8 cellular contexts compared by ENCODE assay signal in genomic region chr19:12194827-12195500, GRCh38. TPM values are rescaled to one million over a fixed set of nuclear protein-coding genes. Genes with fewer than 3 reads are reported as not detected.
DNase-seq lines count a peak whose midpoint lies in the region; TF ChIP-seq lines count a peak whose summit lies in the region.

No MANE protein-coding gene starts in this region.

- H3K9ac ChIP-seq in rectal smooth muscle tissue (ENCODE audit: low read length), result no peak overlapping the region

- H3K4me3 ChIP-seq in right atrium auricular region (peak overlapping the region; percentile 70 to 75), rectal smooth muscle tissue (ENCODE audit: low read length) (peak overlapping the region; percentile 85)

- H3K27ac ChIP-seq in right atrium auricular region, result peak overlapping the region; percentile 83 to 86
- peak overlapping the region; percentile 75 for H3K27ac ChIP-seq in rectal smooth muscle tissue (ENCODE audit: low read depth, low read length)

- H3K27me3 ChIP-seq in right atrium auricular region (no peaks in the 10 kb centered on the region), rectal smooth muscle tissue (ENCODE audit: control insufficient read depth, insufficient read depth, low read length) (no peaks in the 10 kb centered on the region)

- H3K9me3 ChIP-seq in right atrium auricular region, result peaks cover 0 to 12% of the 10 kb centered on the region in 2 donors

- TF ChIP-seq CTCF in right atrium auricular region (IDR thresholded peaks at IDR 0.05), result no peak

- H3K36me3 ChIP-seq in right atrium auricular region (peaks cover 13% of the 10 kb centered on the region), rectal smooth muscle tissue (ENCODE audit: control insufficient read depth, insufficient read depth, low read length) (peaks cover 4% of the 10 kb centered on the region)

- peaks cover 0 to 10% of the 10 kb centered on the region in 2 donors for H3K4me1 ChIP-seq in right atrium auricular region
- H3K4me1 ChIP-seq in rectal smooth muscle tissue (ENCODE audit: control insufficient read depth, insufficient read depth, low read length), result peaks cover 4% of the 10 kb centered on the region

- DNase-seq in AG20443 (ENCODE audit: low spot score) (peak; percentile 52), T-helper 1 cell (peak; percentile 8 to 68 (median 36)), amniotic epithelial cell (ENCODE audit: low read depth) (peak; percentile 4), right atrium auricular region (ENCODE audit: low spot score) (peak; percentile 91), ureter (ENCODE audit: low spot score) (peak; percentile 93), NCI-H446 treated with DMSO at 0.1 percent for 48 hours (lab: John Stamatoyannopoulos, UW) (no peak), NCI-H82 (lab: John Stamatoyannopoulos, UW) (no peak)

RNA-seq across cellular contexts. Expression of gene ZNF136, which starts 32.1 kb away (rescaled TPM):
- total RNA-seq in right atrium auricular region, result 1 to 10 TPM; 3.2 to 3.6 TPM
- total RNA-seq in ureter, result 15.3 TPM

RNA-seq across cellular contexts. Expression of gene ZNF625, which starts 38.4 kb away (rescaled TPM):
- total RNA-seq in right atrium auricular region (1 to 10 TPM; 3.2 to 6.3 TPM), ureter (13.3 TPM)

RNA-seq across cellular contexts. Expression of gene ZNF20, which starts 54.8 kb away (rescaled TPM):
- total RNA-seq in right atrium auricular region (1 to 10 TPM in 1 of 2 donors, under 1 TPM in 1; 0.79 to 1.4 TPM), ureter (2.6 TPM)

Comparison
In these comparisons a context has a peak if more than half of its experiments do, and no peak if none do; other contexts are left out.
1. DNase-seq: peak in AG20443 (single experiment), T-helper 1 cell (5 of 5), amniotic epithelial cell (single experiment), right atrium auricular region (single experiment) and ureter (single experiment); none in NCI-H446 treated with DMSO at 0.1 percent for 48 hours (single experiment) and NCI-H82 (single experiment).